Comparison of ENCODE assay signal across 8 cellular contexts in genomic region chr19:610071-610800, GRCh38. TPM values are rescaled to one million over a fixed set of nuclear protein-coding genes. Genes with fewer than 3 reads are reported as not detected.
DNase-seq lines count a peak whose midpoint lies in the region; ATAC-seq and TF ChIP-seq lines count a peak whose summit lies in the region.

No MANE protein-coding gene starts in this region.

- 42% methylated on average over 35 of the region's 38 CpGs for WGBS in prostate gland

- H3K36me3 ChIP-seq in upper lobe of right lung (no peaks in the 10 kb centered on the region), prostate gland (no peaks in the 10 kb centered on the region)

- H3K36me3 Mint-ChIP-seq in activated T-cell treated with anti-CD3 and anti-CD28 coated beads, Interleukin-2, amount 50 U/mL, for 4 hours (ENCODE audit: insufficient read depth), result no peaks in the 10 kb centered on the region

- DNase-seq in activated naive CD4-positive, alpha-beta T cell treated with Interleukin-2 at 50 U/mL for 16 hours, result peak; percentile 33
- no peak for DNase-seq in activated naive CD4-positive, alpha-beta T cell treated with anti-CD3 and anti-CD28 coated beads, Interleukin-2, amount 50 U/mL, for 16 hours
- DNase-seq in activated T-cell treated with anti-CD3 and anti-CD28 coated beads, Interleukin-2, amount 50 U/mL, for 4 hours, result no peak
- no peak for DNase-seq in left colon
- no peak for DNase-seq in upper lobe of right lung
- DNase-seq in prostate gland (ENCODE audit: low spot score), result no peak
- DNase-seq in NCI-H2171 treated with DMSO at 0.1 percent for 48 hours (lab: John Stamatoyannopoulos, UW), result no peak

- TF ChIP-seq CTCF in upper lobe of right lung (IDR thresholded peaks at IDR 0.05) (no peak), prostate gland (IDR thresholded peaks at IDR 0.05) (no peak)

- peaks cover 22% of the 10 kb centered on the region for H3K4me1 Mint-ChIP-seq in activated T-cell treated with anti-CD3 and anti-CD28 coated beads, Interleukin-2, amount 50 U/mL, for 4 hours (ENCODE audit: low read depth)

- no peaks in the 10 kb centered on the region for H3K9me3 Mint-ChIP-seq in activated T-cell treated with anti-CD3 and anti-CD28 coated beads, Interleukin-2, amount 50 U/mL, for 4 hours

- peak; percentile 11 for ATAC-seq in activated T-cell treated with anti-CD3 and anti-CD28 coated beads, Interleukin-2, amount 50 U/mL, for 4 hours
- ATAC-seq in left colon (peak; percentile 66), upper lobe of right lung (peak; percentile 5), GM21619 (IDR thresholded peaks at IDR 0.05; ENCODE audit: unreplicated experiment) (no peak)

- no peaks in the 10 kb centered on the region for H3K27me3 Mint-ChIP-seq in activated T-cell treated with anti-CD3 and anti-CD28 coated beads, Interleukin-2, amount 50 U/mL, for 4 hours (ENCODE audit: low read depth)

- H3K4me1 ChIP-seq in upper lobe of right lung, result peaks cover 14% of the 10 kb centered on the region
- H3K4me1 ChIP-seq in prostate gland (replicated peaks), result no peaks in the 10 kb centered on the region

- H3K27ac ChIP-seq in upper lobe of right lung (peak overlapping the region; percentile 60), prostate gland (no peak overlapping the region)

- H3K4me3 ChIP-seq in upper lobe of right lung, result peak overlapping the region; percentile 36
- H3K4me3 ChIP-seq in prostate gland, result no peak overlapping the region

- H3K4me3 Mint-ChIP-seq in activated T-cell treated with anti-CD3 and anti-CD28 coated beads, Interleukin-2, amount 50 U/mL, for 4 hours, result peak overlapping the region; percentile 84

- no peak for TF ChIP-seq POLR2A in prostate gland (IDR thresholded peaks at IDR 0.05)

- intact Hi-C loops in left colon (cut with DNase I, micrococcal nuclease) (no loop called here), upper lobe of right lung (cut with DNase I) (no loop called here), prostate gland (cut with DNase I) (no loop called here)

- no peaks in the 10 kb centered on the region for H3K9me3 ChIP-seq in upper lobe of right lung
- no peaks in the 10 kb centered on the region for H3K9me3 ChIP-seq in prostate gland

- no peaks in the 10 kb centered on the region for H3K27me3 ChIP-seq in upper lobe of right lung
- no peaks in the 10 kb centered on the region for H3K27me3 ChIP-seq in prostate gland (replicated peaks; ENCODE audit: insufficient read depth)

RNA-seq across cellular contexts. Expression of gene HCN2, which starts 20.6 kb away (rescaled TPM):
- under 1 TPM; 0.20 to 0.24 (median 0.22) TPM for total RNA-seq in activated T-cell treated with anti-CD3 and anti-CD28 coated beads, Interleukin-2, amount 50 U/mL, for 4 hours
- under 1 TPM; 0.15 to 0.39 TPM for total RNA-seq in left colon
- total RNA-seq in upper lobe of right lung, result 0.52 TPM
- 1 to 10 TPM in 1 of 2 donors, under 1 TPM in 1; 0.14 to 8.5 TPM for total RNA-seq in prostate gland

RNA-seq across cellular contexts. Expression of gene POLRMT, which starts 23.1 kb away (rescaled TPM):
- total RNA-seq in activated T-cell treated with anti-CD3 and anti-CD28 coated beads, Interleukin-2, amount 50 U/mL, for 4 hours, result 100 to 1,000 TPM; 110 to 123 (median 119) TPM
- total RNA-seq in left colon (10 to 100 TPM; 52.7 to 64.6 TPM), upper lobe of right lung (36.0 TPM), prostate gland (100 to 1,000 TPM in 1 of 2 donors, 10 to 100 TPM in 1; 34.7 to 106 TPM)

RNA-seq across cellular contexts. Expression of gene FGF22, which starts 29.4 kb away (rescaled TPM):
- total RNA-seq in activated T-cell treated with anti-CD3 and anti-CD28 coated beads, Interleukin-2, amount 50 U/mL, for 4 hours, result not detected
- not detected for total RNA-seq in left colon
- total RNA-seq in upper lobe of right lung, result 0.52 TPM
- 1 to 10 TPM in 1 of 2 donors, not detected in 1; 4.4 TPM for total RNA-seq in prostate gland

RNA-seq across cellular contexts. Expression of gene BSG, which starts 37.8 kb away (rescaled TPM):
- 100 to 1,000 TPM; 241 to 277 (median 250) TPM for total RNA-seq in activated T-cell treated with anti-CD3 and anti-CD28 coated beads, Interleukin-2, amount 50 U/mL, for 4 hours
- total RNA-seq in left colon (1,000 to 10,000 TPM in 1 of 2 donors, 100 to 1,000 TPM in 1; 751 to 1,370 TPM), upper lobe of right lung (359 TPM), prostate gland (1,000 to 10,000 TPM in 1 of 2 donors, 100 to 1,000 TPM in 1; 557 to 1,261 TPM)

RNA-seq across cellular contexts. Expression of gene RNF126, which starts 52.8 kb away (rescaled TPM):
- total RNA-seq in activated T-cell treated with anti-CD3 and anti-CD28 coated beads, Interleukin-2, amount 50 U/mL, for 4 hours, result 100 to 1,000 TPM; 144 to 162 (median 147) TPM
- total RNA-seq in left colon, result 10 to 100 TPM; 60.1 to 73.1 TPM
- total RNA-seq in upper lobe of right lung, result 32.9 TPM
- 100 to 1,000 TPM in 1 of 2 donors, 10 to 100 TPM in 1; 70.7 to 109 TPM for total RNA-seq in prostate gland
